ENCODE assay signal across 8 cellular contexts in the genomic region with DNA sequence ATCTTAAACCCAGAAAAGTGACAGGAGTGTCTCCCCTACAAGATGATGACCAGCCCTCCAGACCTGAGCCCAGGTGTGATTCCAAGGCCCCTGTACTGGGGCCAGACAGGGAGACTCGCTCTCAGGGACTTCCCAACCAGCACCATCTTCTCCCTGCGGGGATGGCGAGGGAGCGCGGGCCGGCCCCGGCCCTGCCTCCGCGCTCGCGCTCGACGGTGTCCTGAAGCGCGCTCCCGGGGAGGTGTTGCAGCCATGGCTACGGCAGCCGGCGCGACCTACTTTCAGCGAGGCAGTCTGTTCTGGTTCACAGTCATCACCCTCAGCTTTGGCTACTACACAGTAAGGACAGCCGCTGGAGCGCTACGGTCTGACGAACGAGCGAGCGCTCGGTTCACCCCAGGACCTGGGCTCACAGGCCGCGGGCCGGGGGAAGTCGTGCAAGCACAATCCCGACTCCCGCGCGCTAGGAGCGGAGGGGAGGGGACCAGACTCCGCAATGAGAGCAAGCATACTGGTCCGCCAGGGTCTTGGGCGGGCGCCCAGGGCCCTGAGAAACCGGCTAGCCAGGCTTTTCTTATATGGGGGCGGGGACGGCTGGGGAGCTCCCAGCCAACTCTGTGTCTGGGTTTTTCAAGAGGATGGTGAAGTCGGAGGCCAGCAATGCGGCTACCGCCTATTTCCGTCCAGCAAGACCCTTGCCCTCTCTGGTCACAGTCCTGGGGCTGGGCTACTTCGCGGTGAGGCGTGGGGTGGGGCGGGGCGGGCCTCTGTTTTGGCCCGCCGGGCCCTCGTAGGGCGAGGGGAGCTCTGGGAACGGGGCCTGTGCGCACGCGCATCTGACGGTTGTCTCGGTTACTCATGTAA. TPM values are rescaled to one million over a fixed set of nuclear protein-coding genes. Genes with fewer than 3 reads are reported as not detected.
DNase-seq lines count a peak whose midpoint lies in the region; ATAC-seq and TF ChIP-seq lines count a peak whose summit lies in the region.

Gene TMEM254 (plus strand): TSS at position 218 of the 864 bp plus-strand sequence. CDS start 35 bp downstream, at position 253.

- no peaks in the 10 kb centered on the region for H3K27me3 ChIP-seq in GM06990 (replicated peaks; ENCODE audit: control insufficient read depth, insufficient read depth, low read length)
- no peaks in the 10 kb centered on the region for H3K27me3 ChIP-seq in osteoblast (ENCODE audit: insufficient read depth, low read length)
- no peaks in the 10 kb centered on the region for H3K27me3 ChIP-seq in testis

- H3K36me3 Mint-ChIP-seq in activated naive CD4-positive, alpha-beta T cell treated with anti-CD3 and anti-CD28 coated beads, Interleukin-2, amount 50 U/mL, for 72 hours, result peaks cover 5% of the 10 kb centered on the region in 2 donors

- H3K79me2 ChIP-seq in osteoblast (ENCODE audit: insufficient read depth, low read length), result peaks cover 10% of the 10 kb centered on the region

- peak; percentile 75 to 76 for ATAC-seq in activated naive CD4-positive, alpha-beta T cell treated with anti-CD3 and anti-CD28 coated beads, Interleukin-2, amount 50 U/mL, for 72 hours

- peak within 1 kb of the TSS; percentile 97 for H2AFZ ChIP-seq in osteoblast (ENCODE audit: low read length)

- no peaks in the 10 kb centered on the region for H3K9me3 Mint-ChIP-seq in activated naive CD4-positive, alpha-beta T cell treated with anti-CD3 and anti-CD28 coated beads, Interleukin-2, amount 50 U/mL, for 72 hours

- H3K4me3 ChIP-seq in GM06990 (replicated peaks; ENCODE audit: low read depth, low read length), result peak within 1 kb of the TSS; percentile 87
- peak within 1 kb of the TSS; percentile 85 for H3K4me3 ChIP-seq in HFF-Myc (replicated peaks; ENCODE audit: low read depth, low read length)
- peak within 1 kb of the TSS; percentile 88 for H3K4me3 ChIP-seq in osteoblast (ENCODE audit: insufficient read depth, low read length)
- H3K4me3 ChIP-seq in testis, result peak within 1 kb of the TSS; percentile 83 to 94

- peak; percentile 87 for DNase-seq in GM06990 (ENCODE audit: extremely low read depth, insufficient read length)
- peak; percentile 66 for DNase-seq in HFF-Myc (ENCODE audit: extremely low read depth, low read depth)
- DNase-seq in MV-4-11 (lab: John Stamatoyannopoulos, UW), result peak; percentile 92
- DNase-seq in SKM-1 (lab: John Stamatoyannopoulos, UW; ENCODE audit: unreplicated experiment), result peak; percentile 81
- DNase-seq in activated naive CD4-positive, alpha-beta T cell treated with anti-CD3 and anti-CD28 coated beads, Interleukin-2, amount 50 U/mL, for 72 hours (ENCODE audit: low spot score in 2 of 2), result peak; percentile 80 to 83
- peak; percentile 86 for DNase-seq in glomerular visceral epithelial cell (ENCODE audit: extremely low spot score)
- peak; percentile 96 for DNase-seq in osteoblast (ENCODE audit: insufficient read length, low spot score, missing footprints)
- peak; percentile 94 for DNase-seq in testis

- H3K4me1 ChIP-seq in osteoblast (ENCODE audit: insufficient read depth, low read length) (peaks cover 20% of the 10 kb centered on the region), testis (peaks cover 6% of the 10 kb centered on the region)

- H4K20me1 ChIP-seq in osteoblast (ENCODE audit: insufficient read depth, low read length), result no peaks in the 10 kb centered on the region

- H3K27ac ChIP-seq in osteoblast (ENCODE audit: low read depth, low read length), result peak within 1 kb of the TSS; percentile 82
- H3K27ac ChIP-seq in testis, result peak within 1 kb of the TSS; percentile 95 to 98

- H3K36me3 ChIP-seq in GM06990 (ENCODE audit: control insufficient read depth, insufficient read depth, low read length), result no peaks in the 10 kb centered on the region
- no peaks in the 10 kb centered on the region for H3K36me3 ChIP-seq in osteoblast (ENCODE audit: insufficient read depth, low read length)
- H3K36me3 ChIP-seq in testis (ENCODE audit: low read depth, missing control alignments), result no peaks in the 10 kb centered on the region

- no peak for TF ChIP-seq POLR2A in testis (IDR thresholded peaks at IDR 0.05)

- H3K4me2 ChIP-seq in osteoblast (ENCODE audit: insufficient read depth, low read length), result peak within 1 kb of the TSS; percentile 95

- TF ChIP-seq CTCF in GM06990 (IDR thresholded peaks at IDR 0.05; ENCODE audit: insufficient read depth, low read length, poor library complexity, severe bottlenecking), result no peak
- no peak for TF ChIP-seq CTCF in HFF-Myc (IDR thresholded peaks at IDR 0.05; ENCODE audit: low read depth, low read length, missing control alignments)
- TF ChIP-seq CTCF in osteoblast (IDR thresholded peaks at IDR 0.05; ENCODE audit: extremely low read depth, low read depth, low read length), result no peak
- no peak for TF ChIP-seq CTCF in testis (IDR thresholded peaks at IDR 0.05)

- intact Hi-C loops in testis (cut with DNase I; ENCODE audit: low total_unique reads), result no loop called here

- peak within 1 kb of the TSS; percentile 92 to 99 for H3K27ac Mint-ChIP-seq in activated naive CD4-positive, alpha-beta T cell treated with anti-CD3 and anti-CD28 coated beads, Interleukin-2, amount 50 U/mL, for 72 hours

- WGBS in testis, 2 donors, result 0% methylated on average over 17 to 63 of the region's 64 CpGs

- no peaks in the 10 kb centered on the region for H3K9me3 ChIP-seq in osteoblast (ENCODE audit: low read depth, low read length)
- H3K9me3 ChIP-seq in testis, result no peaks in the 10 kb centered on the region

RNA-seq across cellular contexts. Expression of gene TMEM254, which starts in this region (rescaled TPM):
- total RNA-seq in activated naive CD4-positive, alpha-beta T cell treated with anti-CD3 and anti-CD28 coated beads, Interleukin-2, amount 50 U/mL, for 72 hours, result 10 to 100 TPM in 1 of 2 donors, 1 to 10 TPM in 1; 4.8 to 17.1 TPM
- 8.7 and 12.1 TPM in 2 replicates for total RNA-seq in osteoblast
- 10 to 100 TPM; 51.5 to 53.0 TPM for total RNA-seq in testis
- 69.6 TPM for polyA plus RNA-seq in testis (ENCODE audit: insufficient read depth, low read depth, low replicate concordance)

Comparison
In these comparisons a context has a peak if more than half of its experiments do, and no peak if none do; other contexts are left out.
1. Peak in every context shown above with its lines: DNase-seq, ATAC-seq, H3K4me3 ChIP-seq and H3K27ac ChIP-seq.